22 cellular contexts compared by ENCODE assay signal in genomic region chr9:114513952-114514267, GRCh38. TPM values are rescaled to one million over a fixed set of nuclear protein-coding genes. Genes with fewer than 3 reads are reported as not detected.
DNase-seq lines count a peak whose midpoint lies in the region; ATAC-seq and TF ChIP-seq lines count a peak whose summit lies in the region.
"Had no signal": no experiment of that assay in that cellular context is flagged by ENCODE, and none has a peak within 500 bp of the region (broad histone marks: within the 10 kb centered on the region; RNA-seq: fewer than 3 reads in every experiment).

No MANE protein-coding gene starts in this region.

- H3K9ac ChIP-seq in BLaER1: no peak overlapping the region; the same call in 1 of the 2 replicates
- peak overlapping the region; percentile 22; the same call in 1 of the 2 replicates for H3K9ac ChIP-seq in MM.1S (ENCODE audit: low read length)
- H3K9ac ChIP-seq: GM23248 had no signal

- no peak overlapping the region for H3K4me3 Mint-ChIP-seq in T-helper 17 cell
- H3K4me3 Mint-ChIP-seq in activated CD8-positive, alpha-beta T cell treated with anti-CD3 and anti-CD28 coated beads for 36 hours: no peak overlapping the region
- H3K4me3 Mint-ChIP-seq: CD4-positive, alpha-beta memory T cell had no signal

- no peaks in the 10 kb centered on the region for H3K79me2 ChIP-seq in MM.1S (ENCODE audit: low read length)

- ATAC-seq in T-helper 17 cell: no peak
- no peak for ATAC-seq in activated CD8-positive, alpha-beta T cell treated with anti-CD3 and anti-CD28 coated beads for 36 hours
- ATAC-seq in GM21526 (IDR thresholded peaks at IDR 0.05; ENCODE audit: low FRiP score, unreplicated experiment): no peak
- ATAC-seq: A549 had no signal

- H3K9me3 Mint-ChIP-seq in activated CD8-positive, alpha-beta T cell treated with anti-CD3 and anti-CD28 coated beads for 36 hours: peaks cover 3% of the 10 kb centered on the region
- H3K9me3 Mint-ChIP-seq: CD4-positive, alpha-beta memory T cell had no signal

- H3K9me3 ChIP-seq in BLaER1 (no peaks in the 10 kb centered on the region), MM.1S (replicated peaks; ENCODE audit: insufficient read depth, low read length) (no peaks in the 10 kb centered on the region), T-helper 17 cell (ENCODE audit: control insufficient read depth, low read length, poor library complexity, severe bottlenecking) (no peaks in the 10 kb centered on the region), spleen (no peaks in the 10 kb centered on the region)
- H3K9me3 ChIP-seq: A549 had no signal

- peaks cover 3% of the 10 kb centered on the region for H3K4me1 Mint-ChIP-seq in T-helper 17 cell
- H3K4me1 Mint-ChIP-seq in activated CD8-positive, alpha-beta T cell treated with anti-CD3 and anti-CD28 coated beads for 36 hours (ENCODE audit: low read depth): peaks cover 22% of the 10 kb centered on the region

- H3K4me2 ChIP-seq in BLaER1 (peak overlapping the region; percentile 82), MM.1S (ENCODE audit: low read depth, low read length) (peak overlapping the region; percentile 44)
- H3K4me2 ChIP-seq: A549 had no signal

- H3K27ac Mint-ChIP-seq in T-helper 17 cell: peak overlapping the region; percentile 29
- H3K27ac Mint-ChIP-seq in activated CD8-positive, alpha-beta T cell treated with anti-CD3 and anti-CD28 coated beads for 36 hours: no peak overlapping the region

- no peaks in the 10 kb centered on the region for H3K9me2 ChIP-seq in MM.1S (replicated peaks; ENCODE audit: insufficient read depth, low read length)

- peaks cover 4% of the 10 kb centered on the region for H3K36me3 Mint-ChIP-seq in T-helper 17 cell (ENCODE audit: low read depth)
- H3K36me3 Mint-ChIP-seq in activated CD8-positive, alpha-beta T cell treated with anti-CD3 and anti-CD28 coated beads for 36 hours (ENCODE audit: low read depth): no peaks in the 10 kb centered on the region
- H3K36me3 Mint-ChIP-seq: CD14-positive monocyte; CD4-positive, alpha-beta memory T cell had no signal

- WGBS in spleen, 5 donors: 63 to 85% (median 73%) methylated on average over 1 of the region's 1 CpG

- no peak for DNase-seq in MM.1S
- no peak for DNase-seq in T-helper 17 cell
- no peak for DNase-seq in spleen
- no peak for DNase-seq in activated CD8-positive, alpha-beta T cell treated with anti-CD3 and anti-CD28 coated beads for 36 hours
- no peak for DNase-seq in posterior vena cava (ENCODE audit: low spot score)
- no peak for DNase-seq in NCI-H1417 (lab: John Stamatoyannopoulos, UW)
- DNase-seq: 8988T; ACHN; AML-193; Calu3; CD4-positive, alpha-beta memory T cell; COR-L47; DMS53; DMS79 treated with DMSO at 0.1 percent for 48 hours; GF-D8; GM23248; H7; HCEC 1CT had no signal

- H2AFZ ChIP-seq in MM.1S (ENCODE audit: low read length): peak overlapping the region; percentile 63
- H2AFZ ChIP-seq: GM23248 had no signal

- peaks cover 34% of the 10 kb centered on the region for H3K4me1 ChIP-seq in BLaER1
- peaks cover 22% of the 10 kb centered on the region for H3K4me1 ChIP-seq in MM.1S (ENCODE audit: low read length)
- H3K4me1 ChIP-seq in spleen: peaks cover 2 to 35% (median 20%) of the 10 kb centered on the region in 6 donors
- H3K4me1 ChIP-seq: A549 had no signal

- H3K4me3 ChIP-seq in BLaER1: peak overlapping the region; percentile 0; the same call in 1 of the 2 replicates
- H3K4me3 ChIP-seq in MM.1S (ENCODE audit: low read length): no peak overlapping the region
- no peak overlapping the region for H3K4me3 ChIP-seq in spleen
- H3K4me3 ChIP-seq: A549, GM23248 had no signal

- POLR2A ChIA-PET in activated CD8-positive, alpha-beta T cell treated with anti-CD3 and anti-CD28 coated beads for 36 hours (lab: Charles Lee): interaction anchor here (1.2 kb wide), 1 partner anchor 10 kb away, joined by 3 read pairs; no protein-coding TSS in a partner anchor

- TF ChIP-seq CTCF in MM.1S (IDR thresholded peaks at IDR 0.05; ENCODE audit: low read length): no peak
- TF ChIP-seq CTCF in spleen (IDR thresholded peaks at IDR 0.05 in 8 of 11, conservative IDR thresholded peaks at IDR 0.05 in 3 of 11): no peak
- TF ChIP-seq CTCF in activated CD8-positive, alpha-beta T cell treated with anti-CD3 and anti-CD28 coated beads for 36 hours (IDR thresholded peaks at IDR 0.05): no peak

- H4K20me1 ChIP-seq in BLaER1 (no peaks in the 10 kb centered on the region), MM.1S (ENCODE audit: insufficient read depth, low read length) (no peaks in the 10 kb centered on the region)

- CTCF ChIA-PET in activated CD8-positive, alpha-beta T cell treated with anti-CD3 and anti-CD28 coated beads for 36 hours (lab: Charles Lee): no interaction called here

- peaks cover 17% of the 10 kb centered on the region for H3F3A ChIP-seq in MM.1S (ENCODE audit: insufficient read depth, low read length)

- H3K27me3 Mint-ChIP-seq in T-helper 17 cell: peaks cover 71% of the 10 kb centered on the region
- peaks cover 9% of the 10 kb centered on the region for H3K27me3 Mint-ChIP-seq in activated CD8-positive, alpha-beta T cell treated with anti-CD3 and anti-CD28 coated beads for 36 hours

- H3K27me3 ChIP-seq in BLaER1 (no peaks in the 10 kb centered on the region), MM.1S (replicated peaks; ENCODE audit: insufficient read depth, low read length) (no peaks in the 10 kb centered on the region), spleen (replicated peaks in 1 of 7) (peaks cover 0 to 2% (median 0%) of the 10 kb centered on the region in 7 donors)

- no peak for TF ChIP-seq POLR2A in spleen (IDR thresholded peaks at IDR 0.05)

- intact Hi-C loops in spleen (cut with DNase I; ENCODE audit: low total_unique reads): no loop called here
- intact Hi-C loops in activated CD8-positive, alpha-beta T cell treated with anti-CD3 and anti-CD28 coated beads for 36 hours (cut with micrococcal nuclease): no loop called here
- intact Hi-C loops in posterior vena cava (cut with DNase I): no loop called here

- H3K36me3 ChIP-seq in BLaER1 (no peaks in the 10 kb centered on the region), MM.1S (replicated peaks; ENCODE audit: insufficient read depth, low read length) (no peaks in the 10 kb centered on the region), spleen (no peaks in the 10 kb centered on the region)

- H3K27ac ChIP-seq in BLaER1 (peak overlapping the region; percentile 58), MM.1S (ENCODE audit: low read length) (peak overlapping the region; percentile 28; the same call in 1 of the 2 replicates), spleen (peak overlapping the region in 7 of 8 donors; percentile 10 to 75 (median 57))
- H3K27ac ChIP-seq: A549, GM23248 had no signal

RNA-seq across cellular contexts. Expression of gene WHRN, which starts 8.6 kb away (rescaled TPM):
- total RNA-seq in T-helper 17 cell (10 to 100 TPM; 18.2 to 32.6 TPM), spleen (10 to 100 TPM; 11.8 to 51.6 (median 29.4) TPM), posterior vena cava (1 to 10 TPM; 2.5 to 2.6 TPM)
- polyA plus RNA-seq in spleen: 10 to 100 TPM in 1 of 3 donors, 1 to 10 TPM in 2; 3.7 to 25.4 (median 9.5) TPM
- 10 to 100 TPM; 12.6 to 14.9 TPM for total RNA-seq in activated CD8-positive, alpha-beta T cell treated with anti-CD3 and anti-CD28 coated beads for 36 hours
